20 cellular contexts compared by ENCODE assay signal in the genomic region with DNA sequence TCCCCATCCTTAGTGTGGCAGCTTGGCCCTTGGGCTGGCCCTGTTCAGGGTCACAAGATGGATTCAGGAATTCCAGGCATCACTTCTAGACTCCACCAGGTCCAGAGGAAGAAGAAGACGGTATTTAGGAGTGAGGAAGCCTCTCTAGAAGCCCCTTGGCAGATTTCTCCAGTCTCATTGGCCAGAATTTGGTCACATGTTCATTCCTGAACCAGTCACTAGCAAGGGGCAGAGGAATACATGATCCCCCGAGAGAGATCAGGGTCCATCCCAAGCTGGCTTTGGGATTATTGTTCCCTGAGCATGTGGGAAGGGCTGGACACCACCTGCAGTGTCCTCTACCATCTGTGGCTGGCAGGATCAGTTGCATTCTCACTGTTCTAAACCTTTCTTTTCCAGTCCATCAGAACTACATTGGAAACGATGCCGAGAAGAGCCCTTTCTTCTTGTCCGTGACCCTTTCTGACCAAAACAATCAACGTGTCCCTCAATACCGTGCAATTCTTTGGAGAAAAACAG.
"Had no signal": no experiment of that assay in that cellular context is flagged by ENCODE, and none has a peak within 500 bp of the region (broad histone marks: within the 10 kb centered on the region; RNA-seq: fewer than 3 reads in every experiment).

No MANE protein-coding gene starts in this region.

- ATAC-seq: effector memory CD8-positive, alpha-beta T cell; left colon; pancreas; right cardiac atrium; stimulated activated memory B cell treated with anti-CD40 and anti-IgM and Interleukin-4, amounts not matched to agents 10 μg/mL and 1 μg/mL and 100 μg/mL, for 72 hours had no signal

- H3K4me1 Mint-ChIP-seq: naive B cell had no signal

- H3K27ac ChIP-seq: epithelial cell of prostate, esophagus squamous epithelium, pancreas, transverse colon had no signal

- DNase-seq: effector memory CD8-positive, alpha-beta T cell; esophagus squamous epithelium; foreskin fibroblast; head of caudate nucleus; hippocampal formation; left colon; mesendoderm; naive B cell; occipital lobe; pancreas; right cardiac atrium; stimulated activated CD4-positive, alpha-beta T cell treated with anti-CD3 and anti-CD28 coated beads, Interleukin-4, amount 100 ng/mL, for 1 hour; transverse colon had no signal

- H3K36me3 ChIP-seq: pancreas, transverse colon had no signal

- FAIRE-seq: colon, pancreas had no signal

- H3K36me3 Mint-ChIP-seq: naive B cell had no signal

- H3K27ac Mint-ChIP-seq: dendritic cell treated with granulocyte-macrophage colony-stimulating factor and Interleukin-4, amounts not matched to agents 40 ng/mL and 50 ng/mL, for 4 days; effector memory CD8-positive, alpha-beta T cell; nephron; progenitor cell of endocrine pancreas; stimulated activated memory B cell treated with anti-CD40 and anti-IgM and Interleukin-4, amounts not matched to agents 10 μg/mL and 1 μg/mL and 100 μg/mL, for 72 hours; stimulated activated naive CD8-positive, alpha-beta T cell treated with anti-CD3 and anti-CD28 coated beads, Interleukin-15, Interleukin-2, amounts not matched to agents 100 ng/mL and 50 ng/mL, for 24 hours had no signal

- H3K27me3 ChIP-seq: esophagus squamous epithelium, pancreas, transverse colon had no signal

- H3K9me3 Mint-ChIP-seq: dendritic cell treated with granulocyte-macrophage colony-stimulating factor and Interleukin-4, amounts not matched to agents 40 ng/mL and 50 ng/mL, for 4 days; effector memory CD8-positive, alpha-beta T cell; naive B cell; nephron; stimulated activated memory B cell treated with anti-CD40 and anti-IgM and Interleukin-4, amounts not matched to agents 10 μg/mL and 1 μg/mL and 100 μg/mL, for 72 hours; stimulated activated naive CD8-positive, alpha-beta T cell treated with anti-CD3 and anti-CD28 coated beads, Interleukin-15, Interleukin-2, amounts not matched to agents 100 ng/mL and 50 ng/mL, for 24 hours had no signal

- H3K4me3 Mint-ChIP-seq: dendritic cell treated with granulocyte-macrophage colony-stimulating factor and Interleukin-4, amounts not matched to agents 40 ng/mL and 50 ng/mL, for 4 days; effector memory CD8-positive, alpha-beta T cell; naive B cell; nephron; stimulated activated memory B cell treated with anti-CD40 and anti-IgM and Interleukin-4, amounts not matched to agents 10 μg/mL and 1 μg/mL and 100 μg/mL, for 72 hours; stimulated activated naive CD8-positive, alpha-beta T cell treated with anti-CD3 and anti-CD28 coated beads, Interleukin-15, Interleukin-2, amounts not matched to agents 100 ng/mL and 50 ng/mL, for 24 hours had no signal

- H3K9me3 ChIP-seq: esophagus squamous epithelium, pancreas, transverse colon had no signal

- H3K27me3 Mint-ChIP-seq: effector memory CD8-positive, alpha-beta T cell; progenitor cell of endocrine pancreas; stimulated activated memory B cell treated with anti-CD40 and anti-IgM and Interleukin-4, amounts not matched to agents 10 μg/mL and 1 μg/mL and 100 μg/mL, for 72 hours had no signal

- H3K4me3 ChIP-seq: esophagus squamous epithelium, pancreas, transverse colon had no signal
